In the genomic region with DNA sequence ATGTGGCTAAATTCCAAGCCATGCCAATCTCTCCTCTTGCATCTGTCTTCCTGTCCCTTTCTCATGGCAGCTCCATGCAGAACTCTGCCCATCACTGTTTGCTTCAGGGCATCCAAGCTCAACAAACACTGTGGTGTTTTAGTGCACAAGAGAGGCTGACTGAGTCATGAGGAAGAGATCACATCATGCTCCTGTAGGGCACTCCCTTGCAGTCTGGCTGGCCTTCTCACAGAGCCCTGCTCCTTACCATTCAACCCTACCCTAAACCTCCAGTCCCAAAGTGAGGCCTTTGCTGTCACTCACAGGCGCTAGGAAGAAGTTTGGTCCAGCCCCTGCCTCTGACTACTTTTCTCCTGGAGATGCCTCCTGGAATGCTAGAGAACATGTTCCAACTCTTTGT, we compare ENCODE assay signal across 20 cellular contexts.
A peak's percentile ranks its signal among the peaks of the same experiment; 100 is the strongest.
DNase-seq lines count a peak whose midpoint lies in the region; ATAC-seq, FAIRE-seq and TF ChIP-seq lines count a peak whose summit lies in the region.
"Had no signal": no experiment of that assay in that cellular context is flagged by ENCODE, and none has a peak within 500 bp of the region (broad histone marks: within the 10 kb centered on the region; RNA-seq: fewer than 3 reads in every experiment).

No MANE protein-coding gene starts in this region.

- H3K9ac ChIP-seq in PC-3 (ENCODE audit: low read length) (no peak overlapping the region), keratinocyte (ENCODE audit: control insufficient read depth, extremely low read depth, insufficient read depth, low read length) (no peak overlapping the region)

- no peaks in the 10 kb centered on the region for H3K27me3 ChIP-seq in PC-3 (ENCODE audit: low read length)
- H3K27me3 ChIP-seq in keratinocyte (ENCODE audit: control insufficient read depth, extremely low read depth, insufficient read depth, low read length), result no peaks in the 10 kb centered on the region

- dilution Hi-C loops in keratinocyte (cut with MboI; ENCODE audit: extremely low pct_ligation_motif_present, low sequenced_read_pairs), result no loop called here

- H3K36me3 ChIP-seq in PC-3 (ENCODE audit: low read depth, low read length) (no peaks in the 10 kb centered on the region), keratinocyte (ENCODE audit: control insufficient read depth in 2 of 2, extremely low read depth in 1 of 2, insufficient read depth in 2 of 2, low read length in 2 of 2) (no peaks in the 10 kb centered on the region)

- H3K9me3 ChIP-seq in PC-3 (ENCODE audit: low read length), result no peaks in the 10 kb centered on the region
- H3K9me3 ChIP-seq in keratinocyte (ENCODE audit: control insufficient read depth, low read depth, low read length), result no peaks in the 10 kb centered on the region
- H3K9me3 ChIP-seq: Caco-2 had no signal

- no peak overlapping the region for H3K27ac Mint-ChIP-seq in stimulated activated naive CD8-positive, alpha-beta T cell treated with anti-CD3 and anti-CD28 coated beads, Interleukin-15, amount 100 ng/mL, for 72 hours
- H3K27ac Mint-ChIP-seq: CD4-positive, alpha-beta T cell; GM23338 had no signal

- peak overlapping the region; percentile 32; the same call in 1 of the 2 replicates for H3K27ac ChIP-seq in PC-3 (ENCODE audit: low read length)
- peak overlapping the region; percentile 67 for H3K27ac ChIP-seq in epithelial cell of prostate
- H3K27ac ChIP-seq in keratinocyte (ENCODE audit: control insufficient read depth, insufficient read depth, low read length), result no peak overlapping the region

- H3K79me2 ChIP-seq in PC-3 (ENCODE audit: low read length) (no peaks in the 10 kb centered on the region), keratinocyte (ENCODE audit: control insufficient read depth, insufficient read depth, low read length) (no peaks in the 10 kb centered on the region)

- no peaks in the 10 kb centered on the region for H3F3A ChIP-seq in PC-3 (ENCODE audit: low read length, unreplicated experiment)

- FAIRE-seq in keratinocyte (lab: Jason Lieb, UNC), result peak; percentile 92
- FAIRE-seq: GM19239 had no signal

- peaks cover 1 to 12% of the 10 kb centered on the region in 2 donors for H3K9me3 Mint-ChIP-seq in stimulated activated naive CD8-positive, alpha-beta T cell treated with anti-CD3 and anti-CD28 coated beads, Interleukin-15, amount 100 ng/mL, for 72 hours

- no peaks in the 10 kb centered on the region for H3K4me1 Mint-ChIP-seq in stimulated activated naive CD8-positive, alpha-beta T cell treated with anti-CD3 and anti-CD28 coated beads, Interleukin-15, amount 100 ng/mL, for 72 hours

- no peaks in the 10 kb centered on the region for H3K9me2 ChIP-seq in PC-3 (replicated peaks; ENCODE audit: low read length)

- intact Hi-C loops in PC-3 (cut with micrococcal nuclease), result no loop called here

- ATAC-seq in PC-3, result peak; percentile 66
- no peak for ATAC-seq in stimulated activated naive CD8-positive, alpha-beta T cell treated with anti-CD3 and anti-CD28 coated beads, Interleukin-15, amount 100 ng/mL, for 72 hours
- ATAC-seq: GM23338, Panc1 had no signal

- H3K4me1 ChIP-seq in PC-3 (ENCODE audit: insufficient read depth, low read length) (peaks cover 21% of the 10 kb centered on the region), keratinocyte (ENCODE audit: control insufficient read depth, extremely low read depth, insufficient read depth, low read length) (peaks cover 19% of the 10 kb centered on the region)
- H3K4me1 ChIP-seq: Caco-2 had no signal

- no peak overlapping the region for H3K4me3 ChIP-seq in PC-3 (ENCODE audit: low read length)
- no peak overlapping the region for H3K4me3 ChIP-seq in keratinocyte (ENCODE audit: control insufficient read depth in 2 of 3, extremely low read depth in 1 of 3, insufficient read depth in 2 of 3, low read depth in 1 of 3, low read length in 3 of 3)
- H3K4me3 ChIP-seq: GM23338 had no signal

- H2AFZ ChIP-seq in PC-3 (ENCODE audit: low read length) (no peak overlapping the region), keratinocyte (ENCODE audit: control insufficient read depth, low read length) (no peak overlapping the region)
- H2AFZ ChIP-seq: GM23338 had no signal

- H4K20me1 ChIP-seq in PC-3 (ENCODE audit: low read length) (no peaks in the 10 kb centered on the region), keratinocyte (ENCODE audit: control insufficient read depth, extremely low read depth, insufficient read depth, low read length) (no peaks in the 10 kb centered on the region)

- no peaks in the 10 kb centered on the region for H3K27me3 Mint-ChIP-seq in stimulated activated naive CD8-positive, alpha-beta T cell treated with anti-CD3 and anti-CD28 coated beads, Interleukin-15, amount 100 ng/mL, for 72 hours
- H3K27me3 Mint-ChIP-seq: CD4-positive, alpha-beta T cell had no signal

- no TSS peak for BruUV-seq in PC-3 (replicated peaks; lab: Mats Ljungman, UMichigan)

- DNase-seq in AG20443 (ENCODE audit: low spot score), result peak; percentile 22
- peak; percentile 74 for DNase-seq in PC-3
- peak; percentile 81 for DNase-seq in epithelial cell of prostate (ENCODE audit: low read depth, low spot score)
- DNase-seq in keratinocyte (ENCODE audit: low read depth, low spot score), result peak; percentile 4
- DNase-seq in stimulated activated naive CD8-positive, alpha-beta T cell treated with anti-CD3 and anti-CD28 coated beads, Interleukin-15, amount 100 ng/mL, for 72 hours, result no peak
- DNase-seq in activated naive CD4-positive, alpha-beta T cell (lab: John Stamatoyannopoulos, UW), result no peak
- no peak for DNase-seq in activated CD4-positive, alpha-beta T cell treated with anti-CD3 and anti-CD28 coated beads for 1 hour
- no peak for DNase-seq in NCI-H1417 (lab: John Stamatoyannopoulos, UW)
- DNase-seq: 8988T; Caco-2; CD4-positive, alpha-beta T cell; GDM1; KG1; NCI-H1436; NCI-H1930; NCI-H2171; NCI-H526 had no signal

- no peak overlapping the region for H3K4me3 Mint-ChIP-seq in stimulated activated naive CD8-positive, alpha-beta T cell treated with anti-CD3 and anti-CD28 coated beads, Interleukin-15, amount 100 ng/mL, for 72 hours
- H3K4me3 Mint-ChIP-seq: CD4-positive, alpha-beta T cell; GM23338 had no signal

- POLR2A ChIA-PET in PC-3 (lab: Charles Lee; ENCODE audit: unreplicated experiment), result no interaction called here

- no peak for TF ChIP-seq CTCF in PC-3 (conservative IDR thresholded peaks at IDR 0.05; ENCODE audit: low read depth, low read length)
- no peak for TF ChIP-seq CTCF in keratinocyte (optimal IDR thresholded peaks at IDR 0.05 in 1 of 3, IDR thresholded peaks at IDR 0.05 in 1 of 3, conservative IDR thresholded peaks at IDR 0.05 in 1 of 3; ENCODE audit: extremely low read depth in 1 of 3, insufficient read depth in 2 of 3, low read length in 3 of 3)

- H3K4me2 ChIP-seq in PC-3 (ENCODE audit: low read length) (peak overlapping the region; percentile 2; the same call in 1 of the 2 replicates), keratinocyte (ENCODE audit: control insufficient read depth, extremely low read depth, insufficient read depth, low read depth, low read length) (no peak overlapping the region)
- H3K4me2 ChIP-seq: GM23338 had no signal

- no peaks in the 10 kb centered on the region for H3K9me1 ChIP-seq in keratinocyte (ENCODE audit: control insufficient read depth, extremely low read depth, insufficient read depth, low read length)

- CTCF ChIA-PET in PC-3 (lab: Charles Lee), result no interaction called here

Comparison
In these comparisons a context has a peak if more than half of its experiments do, and no peak if none do; other contexts are left out.
1. DNase-seq: peak in AG20443 (single experiment), PC-3 (single experiment), epithelial cell of prostate (single experiment) and keratinocyte (single experiment); none in stimulated activated naive CD8-positive, alpha-beta T cell treated with anti-CD3 and anti-CD28 coated beads, Interleukin-15, amount 100 ng/mL, for 72 hours (0 of 2), activated naive CD4-positive, alpha-beta T cell (0 of 4), activated CD4-positive, alpha-beta T cell treated with anti-CD3 and anti-CD28 coated beads for 1 hour (single experiment) and NCI-H1417 (0 of 3).